17 cellular contexts compared by ENCODE assay signal in genomic region chr10:30070001-30070759, GRCh38. TPM values are rescaled to one million over a fixed set of nuclear protein-coding genes. Genes with fewer than 3 reads are reported as not detected.
A peak's percentile ranks its signal among the peaks of the same experiment; 100 is the strongest.
DNase-seq lines count a peak whose midpoint lies in the region; ATAC-seq and TF ChIP-seq lines count a peak whose summit lies in the region.
"Had no signal": no experiment of that assay in that cellular context is flagged by ENCODE, and none has a peak within 500 bp of the region (broad histone marks: within the 10 kb centered on the region; RNA-seq: fewer than 3 reads in every experiment).

No MANE protein-coding gene starts in this region.

- intact Hi-C loops in activated CD4-positive, alpha-beta T cell treated with anti-CD3 and anti-CD28 coated beads, Interleukin-2, amount 10 ng/mL, durations not matched to agents 24 days and 14 days (cut with micrococcal nuclease), result no loop called here
- intact Hi-C loops in ovary (cut with DNase I), result no loop called here

- no peak for TF ChIP-seq RAD21 in SK-N-SH (IDR thresholded peaks at IDR 0.05; ENCODE audit: low read length)

- TF ChIP-seq CTCF in SK-N-SH (IDR thresholded peaks at IDR 0.05), result no peak
- TF ChIP-seq CTCF in fibroblast of the aortic adventitia (IDR thresholded peaks at IDR 0.05; ENCODE audit: insufficient read depth, low read length), result no peak
- TF ChIP-seq CTCF in osteoblast (IDR thresholded peaks at IDR 0.05; ENCODE audit: extremely low read depth, low read depth, low read length), result no peak
- TF ChIP-seq CTCF in ovary (IDR thresholded peaks at IDR 0.05), result no peak
- no peak for TF ChIP-seq CTCF in WTC11 (IDR thresholded peaks at IDR 0.05)

- H3K9me2 ChIP-seq in SK-N-SH, result no peaks in the 10 kb centered on the region

- DNase-seq in COLO829 (ENCODE audit: low spot score) (peak; percentile 63), SK-N-SH (peak; percentile 67), fibroblast of the aortic adventitia (ENCODE audit: low read depth) (peak; percentile 55), osteoblast (ENCODE audit: insufficient read length, low spot score, missing footprints) (no peak), NCI-H2227 treated with DMSO at 0.1 percent for 48 hours (lab: John Stamatoyannopoulos, UW) (no peak), ovary (no peak), WTC11 (ENCODE audit: low spot score) (no peak)
- DNase-seq in activated CD4-positive, alpha-beta T cell treated with anti-CD3 and anti-CD28 coated beads, Interleukin-2, amount 10 ng/mL, durations not matched to agents 24 days and 14 days, result no peak
- DNase-seq: activated naive CD8-positive, alpha-beta T cell treated with anti-CD3 and anti-CD28 coated beads, Interleukin-2, amount 10 ng/mL, durations not matched to agents 7 days and 5 days; activated T-cell treated with anti-CD3 and anti-CD28 coated beads, Interleukin-2, amount 50 U/mL, for 4 hours; glutamatergic neuron; NCI-H1436; SJCRH30; stimulated activated CD4-positive, alpha-beta T cell treated with anti-CD3 and anti-CD28 coated beads, Interleukin-12 subunit alpha, Interleukin-12 subunit beta, amount 100 ng/mL, for 4 hours; stimulated activated naive CD8-positive, alpha-beta T cell treated with anti-CD3 and anti-CD28 coated beads, Interleukin-15, Interleukin-2, amounts not matched to agents 100 U/mL and 50 U/mL, for 24 hours had no signal

- H3K27me3 ChIP-seq in SK-N-SH (ENCODE audit: insufficient read depth), result no peaks in the 10 kb centered on the region
- H3K27me3 ChIP-seq in osteoblast (ENCODE audit: insufficient read depth, low read length), result no peaks in the 10 kb centered on the region
- no peaks in the 10 kb centered on the region for H3K27me3 ChIP-seq in ovary
- H3K27me3 ChIP-seq: BLaER1, SJCRH30 had no signal

- H3K36me3 Mint-ChIP-seq in activated CD4-positive, alpha-beta T cell treated with anti-CD3 and anti-CD28 coated beads, Interleukin-2, amount 10 ng/mL, durations not matched to agents 24 days and 14 days (ENCODE audit: low read depth), result no peaks in the 10 kb centered on the region
- H3K36me3 Mint-ChIP-seq in WTC11, result no peaks in the 10 kb centered on the region
- H3K36me3 Mint-ChIP-seq: activated naive CD8-positive, alpha-beta T cell treated with anti-CD3 and anti-CD28 coated beads, Interleukin-2, amount 10 ng/mL, durations not matched to agents 7 days and 5 days had no signal

- H3K27me3 Mint-ChIP-seq in activated CD4-positive, alpha-beta T cell treated with anti-CD3 and anti-CD28 coated beads, Interleukin-2, amount 10 ng/mL, durations not matched to agents 24 days and 14 days, result peaks cover 28% of the 10 kb centered on the region
- no peaks in the 10 kb centered on the region; the same call in 1 of the 2 replicates for H3K27me3 Mint-ChIP-seq in WTC11 (ENCODE audit: low read depth)

- H3F3A ChIP-seq in SK-N-SH (replicated peaks; ENCODE audit: insufficient read depth), result no peaks in the 10 kb centered on the region

- CTCF ChIA-PET in SK-N-SH (lab: Yijun Ruan, JAX) (interaction anchor here (2.4 kb wide), 1 partner anchor 72 kb away, joined by 6 read pairs; no protein-coding TSS in a partner anchor), WTC11 (lab: Charles Lee) (no interaction called here)

- no peak for TF ChIP-seq POLR2A in ovary (IDR thresholded peaks at IDR 0.05)

- H3K27ac ChIP-seq in SK-N-SH (ENCODE audit: low read depth in 2 of 2, low read length in 1 of 2), result peak overlapping the region; percentile 24 to 63; a peak in 3 of 4 replicates
- H3K27ac ChIP-seq in osteoblast (ENCODE audit: low read depth, low read length), result no peak overlapping the region
- no peak overlapping the region for H3K27ac ChIP-seq in ovary
- H3K27ac ChIP-seq: BLaER1, epithelial cell of prostate, SJCRH30 had no signal

- H2AFZ ChIP-seq in SK-N-SH (ENCODE audit: low read depth), result no peak overlapping the region
- H2AFZ ChIP-seq in osteoblast (ENCODE audit: low read length), result peak overlapping the region; percentile 26

- H3K4me1 ChIP-seq in SK-N-SH (ENCODE audit: control insufficient read depth in 1 of 2, insufficient read depth in 2 of 2, low read depth in 1 of 2, low read length in 1 of 2), result peaks cover 7% of the 10 kb centered on the region in 2 experiments; a peak in 3 of 4 replicates
- peaks cover 5% of the 10 kb centered on the region for H3K4me1 ChIP-seq in osteoblast (ENCODE audit: insufficient read depth, low read length)
- no peaks in the 10 kb centered on the region for H3K4me1 ChIP-seq in ovary (ENCODE audit: insufficient read depth)
- H3K4me1 ChIP-seq: BLaER1, SJCRH30 had no signal

- no peaks in the 10 kb centered on the region for H4K20me1 ChIP-seq in SK-N-SH (ENCODE audit: insufficient read depth)
- no peaks in the 10 kb centered on the region for H4K20me1 ChIP-seq in osteoblast (ENCODE audit: insufficient read depth, low read length)
- H4K20me1 ChIP-seq: BLaER1 had no signal

- no peak overlapping the region for H3K4me3 Mint-ChIP-seq in activated CD4-positive, alpha-beta T cell treated with anti-CD3 and anti-CD28 coated beads, Interleukin-2, amount 10 ng/mL, durations not matched to agents 24 days and 14 days
- H3K4me3 Mint-ChIP-seq in WTC11, result no peak overlapping the region
- H3K4me3 Mint-ChIP-seq: activated naive CD8-positive, alpha-beta T cell treated with anti-CD3 and anti-CD28 coated beads, Interleukin-2, amount 10 ng/mL, durations not matched to agents 7 days and 5 days; activated T-cell treated with anti-CD3 and anti-CD28 coated beads, Interleukin-2, amount 50 U/mL, for 4 hours had no signal

- ATAC-seq in WTC11, result no peak
- ATAC-seq: activated T-cell treated with anti-CD3 and anti-CD28 coated beads, Interleukin-2, amount 50 U/mL, for 4 hours; stimulated activated naive CD8-positive, alpha-beta T cell treated with anti-CD3 and anti-CD28 coated beads, Interleukin-15, Interleukin-2, amounts not matched to agents 100 U/mL and 50 U/mL, for 24 hours had no signal

- no peaks in the 10 kb centered on the region for H3K79me2 ChIP-seq in SK-N-SH (ENCODE audit: insufficient read depth)
- no peaks in the 10 kb centered on the region for H3K79me2 ChIP-seq in osteoblast (ENCODE audit: insufficient read depth, low read length)

- POLR2A ChIA-PET in SK-N-SH (lab: Yijun Ruan, JAX), result no interaction called here
- POLR2A ChIA-PET in WTC11 (lab: Charles Lee), result no interaction called here

- H3K9me3 Mint-ChIP-seq in activated CD4-positive, alpha-beta T cell treated with anti-CD3 and anti-CD28 coated beads, Interleukin-2, amount 10 ng/mL, durations not matched to agents 24 days and 14 days, result no peaks in the 10 kb centered on the region
- H3K9me3 Mint-ChIP-seq in WTC11, result no peaks in the 10 kb centered on the region
- H3K9me3 Mint-ChIP-seq: activated naive CD8-positive, alpha-beta T cell treated with anti-CD3 and anti-CD28 coated beads, Interleukin-2, amount 10 ng/mL, durations not matched to agents 7 days and 5 days; activated T-cell treated with anti-CD3 and anti-CD28 coated beads, Interleukin-2, amount 50 U/mL, for 4 hours had no signal

- H3K9me3 ChIP-seq in SK-N-SH (no peaks in the 10 kb centered on the region), osteoblast (ENCODE audit: low read depth, low read length) (no peaks in the 10 kb centered on the region), ovary (no peaks in the 10 kb centered on the region)
- H3K9me3 ChIP-seq: BLaER1, SJCRH30 had no signal

- H3K4me3 ChIP-seq in SK-N-SH (ENCODE audit: low read depth in 2 of 2, low read length in 1 of 2), result no peak overlapping the region
- no peak overlapping the region for H3K4me3 ChIP-seq in fibroblast of the aortic adventitia (ENCODE audit: low read depth, low read length)
- no peak overlapping the region for H3K4me3 ChIP-seq in osteoblast (ENCODE audit: insufficient read depth, low read length)
- no peak overlapping the region for H3K4me3 ChIP-seq in ovary
- H3K4me3 ChIP-seq: BLaER1, SJCRH30 had no signal

- TF ChIP-seq EP300 in SK-N-SH (IDR thresholded peaks at IDR 0.05; ENCODE audit: borderline replicate concordance in 1 of 2, low read depth in 1 of 2, low read length in 1 of 2), result peak in 1 of 2 experiments; percentile 45; a peak in 2 of 4 replicates
- no peak for TF ChIP-seq EP300 in ovary (IDR thresholded peaks at IDR 0.05)

- H3K27ac Mint-ChIP-seq in activated CD4-positive, alpha-beta T cell treated with anti-CD3 and anti-CD28 coated beads, Interleukin-2, amount 10 ng/mL, durations not matched to agents 24 days and 14 days, result no peak overlapping the region
- no peak overlapping the region for H3K27ac Mint-ChIP-seq in WTC11
- H3K27ac Mint-ChIP-seq: activated naive CD8-positive, alpha-beta T cell treated with anti-CD3 and anti-CD28 coated beads, Interleukin-2, amount 10 ng/mL, durations not matched to agents 7 days and 5 days had no signal

- H3K4me2 ChIP-seq in SK-N-SH (0 out of 2 replicates have a peak overlapping the region, but pooled peaks have one; percentile 4), osteoblast (ENCODE audit: insufficient read depth, low read length) (no peak overlapping the region)
- H3K4me2 ChIP-seq: BLaER1 had no signal

- 64% methylated on average over 13 of the region's 13 CpGs for WGBS in SK-N-SH (ENCODE audit: low lambda C conversion rate)
- 43 to 52% (median 48%) methylated on average over 13 of the region's 13 CpGs for WGBS in ovary, 3 donors

- H3K36me3 ChIP-seq in SK-N-SH (replicated peaks in 1 of 2; ENCODE audit: control insufficient read depth in 1 of 2, insufficient read depth in 2 of 2, low read length in 1 of 2) (no peaks in the 10 kb centered on the region), osteoblast (ENCODE audit: insufficient read depth, low read length) (no peaks in the 10 kb centered on the region), ovary (no peaks in the 10 kb centered on the region)
- H3K36me3 ChIP-seq: BLaER1, SJCRH30 had no signal

- H3K9ac ChIP-seq in SK-N-SH, result no peak overlapping the region
- H3K9ac ChIP-seq: BLaER1 had no signal

- H3K4me1 Mint-ChIP-seq in activated CD4-positive, alpha-beta T cell treated with anti-CD3 and anti-CD28 coated beads, Interleukin-2, amount 10 ng/mL, durations not matched to agents 24 days and 14 days, result no peaks in the 10 kb centered on the region
- no peaks in the 10 kb centered on the region for H3K4me1 Mint-ChIP-seq in WTC11
- H3K4me1 Mint-ChIP-seq: activated naive CD8-positive, alpha-beta T cell treated with anti-CD3 and anti-CD28 coated beads, Interleukin-2, amount 10 ng/mL, durations not matched to agents 7 days and 5 days had no signal

TF ChIP-seq in SK-N-SH, 30 proteins besides CTCF, POLR2A, EP300 and RAD21 (continues in another document):
- TF ChIP-seq TEAD4 (IDR thresholded peaks at IDR 0.05; ENCODE audit: borderline replicate concordance, insufficient read depth), result no peak

TF ChIP-seq in WTC11, 78 proteins besides CTCF, POLR2A, EP300 and RAD21 (continues in another document):
- TF ChIP-seq ESRRA (CRISPR knock-in tag; IDR thresholded peaks at IDR 0.05; ENCODE audit: borderline replicate concordance) (no peak), ZNF416 (CRISPR knock-in tag; IDR thresholded peaks at IDR 0.05) (no peak)

RNA-seq across cellular contexts. Expression of gene JCAD, which starts 10.8 kb away (rescaled TPM):
- polyA plus RNA-seq in SK-N-SH (2012; rRNA removed) (19.0 and 25.7 TPM in 2 replicates), ovary (10 to 100 TPM; 10.0 to 71.7 TPM)
- polyA plus RNA-seq in SK-N-SH (2012; cell fraction: cytosol; rRNA removed), result 17.8 and 20.9 TPM in 2 replicates
- polyA plus RNA-seq in SK-N-SH (2012; cell fraction: nucleus; rRNA removed), result 15.7 and 25.0 TPM in 2 replicates
- total RNA-seq in fibroblast of the aortic adventitia (ENCODE audit: low replicate concordance) (2.3 and 27.9 TPM in 2 replicates), osteoblast (47.0 and 52.7 TPM in 2 replicates), ovary (10 to 100 TPM; 10.4 to 46.5 (median 23.8) TPM), WTC11 (2021) (1.7 to 2.2 TPM (median 1.8 TPM) in 3 replicates)
- 0.19 and 0.21 TPM in 2 replicates for total RNA-seq in activated CD4-positive, alpha-beta T cell treated with anti-CD3 and anti-CD28 coated beads, Interleukin-2, amount 10 ng/mL, durations not matched to agents 24 days and 14 days

Comparison
In these comparisons a context has a peak if more than half of its experiments do, and no peak if none do; other contexts are left out.
1. DNase-seq: peak in COLO829 (single experiment), SK-N-SH (single experiment) and fibroblast of the aortic adventitia (single experiment); none in osteoblast (single experiment), activated CD4-positive, alpha-beta T cell treated with anti-CD3 and anti-CD28 coated beads, Interleukin-2, amount 10 ng/mL, durations not matched to agents 24 days and 14 days (single experiment), NCI-H2227 treated with DMSO at 0.1 percent for 48 hours (single experiment), ovary (0 of 5) and WTC11 (single experiment).
2. H3K27ac ChIP-seq: peak in SK-N-SH (2 of 2); none in osteoblast (single experiment) and ovary (0 of 2).